In the genomic region with DNA sequence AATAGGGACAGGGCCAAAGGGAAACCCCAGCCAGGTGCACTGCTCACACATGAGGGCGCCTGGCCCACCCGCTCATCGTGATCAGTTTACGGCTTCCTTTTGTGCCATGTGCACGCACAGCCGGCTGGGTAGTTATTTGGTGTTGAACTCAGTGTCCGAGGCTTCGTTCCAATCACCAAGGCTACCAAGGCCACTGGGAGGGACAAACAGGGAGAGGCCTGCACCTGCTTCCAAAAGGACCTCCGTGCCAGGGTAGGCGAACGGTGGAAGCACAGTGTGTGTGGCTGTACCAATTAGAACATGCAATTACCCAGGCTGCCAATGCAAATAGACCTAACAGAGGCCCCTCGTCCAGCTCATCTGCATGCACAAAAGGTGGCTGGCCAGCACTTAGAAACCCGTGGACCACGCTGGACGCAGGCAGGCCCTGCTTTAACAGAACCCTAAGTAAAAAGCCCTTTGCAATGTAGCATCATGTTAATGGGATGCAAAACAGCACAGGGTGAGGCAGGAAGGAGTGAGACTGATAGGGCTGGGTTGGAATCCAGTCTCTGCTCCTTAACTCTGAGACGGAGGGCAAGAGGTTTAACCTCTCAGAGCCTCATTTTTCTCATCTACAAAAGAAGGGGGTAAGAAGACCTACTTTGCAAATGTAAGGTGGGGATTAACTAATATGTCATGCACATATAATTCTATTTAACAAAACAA, we compare ENCODE assay signal across 1 cellular context.
TF ChIP-seq lines count a peak whose summit lies in the region.

No MANE protein-coding gene starts in this region.

TF ChIP-seq in GM23338, 12 proteins besides CTCF, POLR2A, EP300 and RAD21 (continued from another document):
- TF ChIP-seq, protein P1, sequence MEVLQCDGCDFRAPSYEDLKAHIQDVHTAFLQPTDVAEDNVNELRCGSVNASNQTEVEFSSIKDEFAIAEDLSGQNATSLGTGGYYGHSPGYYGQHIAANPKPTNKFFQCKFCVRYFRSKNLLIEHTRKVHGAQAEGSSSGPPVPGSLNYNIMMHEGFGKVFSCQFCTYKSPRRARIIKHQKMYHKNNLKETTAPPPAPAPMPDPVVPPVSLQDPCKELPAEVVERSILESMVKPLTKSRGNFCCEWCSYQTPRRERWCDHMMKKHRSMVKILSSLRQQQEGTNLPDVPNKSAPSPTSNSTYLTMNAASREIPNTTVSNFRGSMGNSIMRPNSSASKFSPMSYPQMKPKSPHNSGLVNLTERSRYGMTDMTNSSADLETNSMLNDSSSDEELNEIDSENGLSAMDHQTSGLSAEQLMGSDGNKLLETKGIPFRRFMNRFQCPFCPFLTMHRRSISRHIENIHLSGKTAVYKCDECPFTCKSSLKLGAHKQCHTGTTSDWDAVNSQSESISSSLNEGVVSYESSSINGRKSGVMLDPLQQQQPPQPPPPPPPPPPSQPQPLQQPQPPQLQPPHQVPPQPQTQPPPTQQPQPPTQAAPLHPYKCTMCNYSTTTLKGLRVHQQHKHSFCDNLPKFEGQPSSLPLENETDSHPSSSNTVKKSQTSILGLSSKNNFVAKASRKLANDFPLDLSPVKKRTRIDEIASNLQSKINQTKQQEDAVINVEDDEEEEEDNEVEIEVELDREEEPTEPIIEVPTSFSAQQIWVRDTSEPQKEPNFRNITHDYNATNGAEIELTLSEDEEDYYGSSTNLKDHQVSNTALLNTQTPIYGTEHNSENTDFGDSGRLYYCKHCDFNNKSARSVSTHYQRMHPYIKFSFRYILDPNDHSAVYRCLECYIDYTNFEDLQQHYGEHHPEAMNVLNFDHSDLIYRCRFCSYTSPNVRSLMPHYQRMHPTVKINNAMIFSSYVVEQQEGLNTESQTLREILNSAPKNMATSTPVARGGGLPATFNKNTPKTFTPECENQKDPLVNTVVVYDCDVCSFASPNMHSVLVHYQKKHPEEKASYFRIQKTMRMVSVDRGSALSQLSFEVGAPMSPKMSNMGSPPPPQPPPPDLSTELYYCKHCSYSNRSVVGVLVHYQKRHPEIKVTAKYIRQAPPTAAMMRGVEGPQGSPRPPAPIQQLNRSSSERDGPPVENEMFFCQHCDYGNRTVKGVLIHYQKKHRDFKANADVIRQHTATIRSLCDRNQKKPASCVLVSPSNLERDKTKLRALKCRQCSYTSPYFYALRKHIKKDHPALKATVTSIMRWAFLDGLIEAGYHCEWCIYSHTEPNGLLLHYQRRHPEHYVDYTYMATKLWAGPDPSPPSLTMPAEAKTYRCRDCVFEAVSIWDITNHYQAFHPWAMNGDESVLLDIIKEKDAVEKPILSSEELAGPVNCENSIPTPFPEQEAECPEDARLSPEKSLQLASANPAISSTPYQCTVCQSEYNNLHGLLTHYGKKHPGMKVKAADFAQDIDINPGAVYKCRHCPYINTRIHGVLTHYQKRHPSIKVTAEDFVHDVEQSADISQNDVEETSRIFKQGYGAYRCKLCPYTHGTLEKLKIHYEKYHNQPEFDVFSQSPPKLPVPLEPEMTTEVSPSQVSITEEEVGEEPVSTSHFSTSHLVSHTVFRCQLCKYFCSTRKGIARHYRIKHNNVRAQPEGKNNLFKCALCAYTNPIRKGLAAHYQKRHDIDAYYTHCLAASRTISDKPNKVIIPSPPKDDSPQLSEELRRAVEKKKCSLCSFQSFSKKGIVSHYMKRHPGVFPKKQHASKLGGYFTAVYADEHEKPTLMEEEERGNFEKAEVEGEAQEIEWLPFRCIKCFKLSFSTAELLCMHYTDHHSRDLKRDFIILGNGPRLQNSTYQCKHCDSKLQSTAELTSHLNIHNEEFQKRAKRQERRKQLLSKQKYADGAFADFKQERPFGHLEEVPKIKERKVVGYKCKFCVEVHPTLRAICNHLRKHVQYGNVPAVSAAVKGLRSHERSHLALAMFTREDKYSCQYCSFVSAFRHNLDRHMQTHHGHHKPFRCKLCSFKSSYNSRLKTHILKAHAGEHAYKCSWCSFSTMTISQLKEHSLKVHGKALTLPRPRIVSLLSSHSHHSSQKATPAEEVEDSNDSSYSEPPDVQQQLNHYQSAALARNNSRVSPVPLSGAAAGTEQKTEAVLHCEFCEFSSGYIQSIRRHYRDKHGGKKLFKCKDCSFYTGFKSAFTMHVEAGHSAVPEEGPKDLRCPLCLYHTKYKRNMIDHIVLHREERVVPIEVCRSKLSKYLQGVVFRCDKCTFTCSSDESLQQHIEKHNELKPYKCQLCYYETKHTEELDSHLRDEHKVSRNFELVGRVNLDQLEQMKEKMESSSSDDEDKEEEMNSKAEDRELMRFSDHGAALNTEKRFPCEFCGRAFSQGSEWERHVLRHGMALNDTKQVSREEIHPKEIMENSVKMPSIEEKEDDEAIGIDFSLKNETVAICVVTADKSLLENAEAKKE (CRISPR knock-in tag; IDR thresholded peaks at IDR 0.05) = no peak
- TF ChIP-seq JUNB (IDR thresholded peaks at IDR 0.05; ENCODE audit: unreplicated experiment) (no peak), POLR2AphosphoS5 (IDR thresholded peaks at IDR 0.05; ENCODE audit: low read depth) (no peak), CREB1 (CRISPR knock-in tag; IDR thresholded peaks at IDR 0.05; ENCODE audit: low read depth) (no peak)
- TF ChIP-seq, protein P2, sequence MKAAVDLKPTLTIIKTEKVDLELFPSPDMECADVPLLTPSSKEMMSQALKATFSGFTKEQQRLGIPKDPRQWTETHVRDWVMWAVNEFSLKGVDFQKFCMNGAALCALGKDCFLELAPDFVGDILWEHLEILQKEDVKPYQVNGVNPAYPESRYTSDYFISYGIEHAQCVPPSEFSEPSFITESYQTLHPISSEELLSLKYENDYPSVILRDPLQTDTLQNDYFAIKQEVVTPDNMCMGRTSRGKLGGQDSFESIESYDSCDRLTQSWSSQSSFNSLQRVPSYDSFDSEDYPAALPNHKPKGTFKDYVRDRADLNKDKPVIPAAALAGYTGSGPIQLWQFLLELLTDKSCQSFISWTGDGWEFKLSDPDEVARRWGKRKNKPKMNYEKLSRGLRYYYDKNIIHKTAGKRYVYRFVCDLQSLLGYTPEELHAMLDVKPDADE (IDR thresholded peaks at IDR 0.05) = no peak
TF ChIP-seq in GM23338: peak in this region for 0.
